15 cellular contexts compared by ENCODE assay signal in genomic region chr6:28188111-28188979, GRCh38.
"Had no signal": no experiment of that assay in that cellular context is flagged by ENCODE, and none has a peak within 500 bp of the region (broad histone marks: within the 10 kb centered on the region; RNA-seq: fewer than 3 reads in every experiment).

No MANE protein-coding gene starts in this region.

- H3K27me3 ChIP-seq: testis, tibial nerve, upper lobe of right lung, vagina had no signal

- DNase-seq: effector memory CD4-positive, alpha-beta T cell; heart left ventricle; hippocampal formation; kidney glomerular epithelial cell; mammary epithelial cell; naive thymus-derived CD4-positive, alpha-beta T cell; nephron progenitor cell; posterior cingulate gyrus; stimulated activated CD4-positive, alpha-beta T cell treated with anti-CD3 and anti-CD28 coated beads, Interleukin-2, amount 100 ng/mL, for 48 hours; testis; upper lobe of right lung had no signal

- H3K9me3 ChIP-seq: testis had no signal

- H3K36me3 ChIP-seq: heart left ventricle, tibial nerve, upper lobe of right lung, vagina had no signal

- H3K4me2 ChIP-seq: smooth muscle cell had no signal

- ATAC-seq: esophagus mucosa; heart left ventricle; naive thymus-derived CD4-positive, alpha-beta T cell; upper lobe of right lung had no signal

- H3K4me1 ChIP-seq: heart left ventricle, testis, tibial nerve, upper lobe of right lung, vagina had no signal

- H3K27ac ChIP-seq: heart left ventricle, testis, tibial nerve, upper lobe of right lung, vagina had no signal

- H3K4me3 ChIP-seq: heart left ventricle, smooth muscle cell, testis, tibial nerve, upper lobe of right lung, vagina had no signal
